ENCODE assay signal across 1 cellular context in the genomic region with DNA sequence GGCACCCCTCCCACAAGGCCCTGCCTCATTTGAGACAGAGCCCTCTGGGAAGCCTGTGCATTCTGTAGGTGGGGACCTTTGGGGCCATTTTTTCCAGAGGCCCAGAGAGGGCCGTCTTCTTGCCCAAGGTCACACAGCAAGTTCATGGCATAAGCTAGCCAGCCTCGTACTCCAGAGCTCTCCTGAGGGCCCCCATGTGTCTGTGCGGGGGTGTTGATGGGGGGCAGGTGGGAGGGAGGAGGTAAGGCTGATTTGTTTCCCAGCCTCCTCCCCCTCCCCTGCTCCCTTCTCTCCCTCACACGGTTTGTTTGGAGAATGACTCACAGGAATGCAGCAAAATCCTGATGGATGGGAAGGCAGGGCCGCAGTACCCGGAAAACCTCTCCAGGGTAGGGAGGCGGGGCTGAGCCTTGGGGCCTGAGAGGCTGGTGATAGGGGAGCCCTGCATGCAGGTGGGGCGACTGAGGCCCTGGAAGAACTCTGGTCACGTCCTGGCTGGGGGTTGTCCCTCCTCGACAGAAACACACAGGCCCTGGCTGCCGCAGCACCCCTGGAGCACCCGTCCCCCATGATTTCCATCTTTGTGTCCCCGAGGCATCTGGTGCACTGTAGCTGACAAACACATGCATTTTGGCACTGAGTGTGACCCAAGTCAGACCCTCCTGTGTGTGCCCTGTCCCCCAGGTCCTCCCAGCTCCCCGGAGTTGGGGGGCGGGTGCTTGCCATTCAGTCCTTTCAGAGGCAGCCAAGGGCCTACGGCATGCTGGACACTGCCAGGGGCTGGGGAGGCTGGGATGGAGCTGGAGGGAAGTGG.
TF ChIP-seq lines count a peak whose summit lies in the region.

No MANE protein-coding gene starts in this region.

TF ChIP-seq in GM23338, 12 proteins besides CTCF, POLR2A, EP300 and RAD21 (continued from another document):
- TF ChIP-seq NANOG (IDR thresholded peaks at IDR 0.05; ENCODE audit: borderline replicate concordance) (no peak), EZH2 (IDR thresholded peaks at IDR 0.05; ENCODE audit: low read depth, unreplicated experiment) (no peak), JUNB (IDR thresholded peaks at IDR 0.05; ENCODE audit: unreplicated experiment) (no peak)
